Comparison of ENCODE assay signal across 26 cellular contexts in the genomic region with DNA sequence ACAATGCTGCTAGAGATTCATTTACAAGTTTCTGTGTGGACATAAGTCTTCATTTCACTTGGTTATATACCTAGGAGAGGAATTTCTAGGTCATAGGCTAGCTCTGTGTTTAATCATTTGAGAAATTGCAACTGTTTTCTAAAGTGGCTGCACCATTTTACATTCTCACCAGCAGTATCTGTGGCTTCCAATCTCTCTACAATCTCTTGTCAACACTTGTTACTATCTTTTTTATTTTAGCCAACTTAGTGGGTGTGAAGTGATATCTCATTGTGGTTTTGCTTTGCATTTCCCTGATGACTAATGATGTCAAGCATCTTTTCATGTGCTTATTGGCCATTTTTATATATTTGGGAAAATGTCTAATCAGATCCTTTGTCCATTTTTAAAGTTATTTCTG. TPM values are rescaled to one million over a fixed set of nuclear protein-coding genes. Genes with fewer than 3 reads are reported as not detected.
"Had no signal": no experiment of that assay in that cellular context is flagged by ENCODE, and none has a peak within 500 bp of the region (broad histone marks: within the 10 kb centered on the region; RNA-seq: fewer than 3 reads in every experiment).

No MANE protein-coding gene starts in this region.

- H3K36me3 Mint-ChIP-seq: activated naive CD4-positive, alpha-beta T cell treated with anti-CD3 and anti-CD28 coated beads, Interleukin-2, amount 10 ng/mL, durations not matched to agents 7 days and 5 days had no signal

- H3K27ac ChIP-seq: ascending aorta, coronary artery, esophagus squamous epithelium, left lung, prostate gland, tibial artery, WERI-Rb-1 had no signal

- H3K36me3 ChIP-seq: prostate gland, WERI-Rb-1 had no signal

- DNase-seq: activated CD4-positive, alpha-beta T cell treated with anti-CD3 and anti-CD28 coated beads, Interleukin-2, amount 10 ng/mL, durations not matched to agents 7 days and 5 days; activated CD4-positive, CD25-positive, alpha-beta regulatory T cell treated with anti-CD3 and anti-CD28 coated beads, Interleukin-2, amount 50 U/mL, for 72 hours; activated CD8-positive, alpha-beta memory T cell treated with anti-CD3 and anti-CD28 coated beads, Interleukin-2, amount 10 ng/mL, durations not matched to agents 7 days and 5 days; activated CD8-positive, alpha-beta T cell treated with anti-CD3 and anti-CD28 coated beads for 36 hours; activated effector memory CD4-positive, alpha-beta T cell treated with anti-CD3 and anti-CD28 coated beads, Interleukin-2, amount 50 U/mL, for 16 hours; activated naive CD4-positive, alpha-beta T cell treated with anti-CD3 and anti-CD28 coated beads, Interleukin-2, amount 10 ng/mL, durations not matched to agents 7 days and 5 days; activated T-cell treated with anti-CD3 and anti-CD28 coated beads for 4 hours; esophagus squamous epithelium; foreskin melanocyte; immature natural killer cell; kidney glomerular epithelial cell; left lung; midbrain; natural killer cell; stimulated activated CD4-positive, alpha-beta T cell treated with anti-CD3 and anti-CD28 coated beads, Interleukin-1b, Interleukin-23, amount 100 ng/mL, for 48 hours; stimulated activated naive CD8-positive, alpha-beta T cell treated with anti-CD3 and anti-CD28 coated beads, Interleukin-15, amount 100 ng/mL, for 72 hours; T-cell; tibial artery; WERI-Rb-1 had no signal

- H3K27me3 Mint-ChIP-seq: activated CD4-positive, alpha-beta T cell treated with anti-CD3 and anti-CD28 coated beads, Interleukin-2, amount 10 ng/mL, durations not matched to agents 7 days and 5 days; activated CD8-positive, alpha-beta memory T cell treated with anti-CD3 and anti-CD28 coated beads, Interleukin-2, amount 10 ng/mL, durations not matched to agents 7 days and 5 days; activated naive CD4-positive, alpha-beta T cell treated with anti-CD3 and anti-CD28 coated beads, Interleukin-2, amount 10 ng/mL, durations not matched to agents 7 days and 5 days; central memory CD8-positive, alpha-beta T cell; stimulated activated naive CD8-positive, alpha-beta T cell treated with anti-CD3 and anti-CD28 coated beads, Interleukin-15, amount 100 ng/mL, for 72 hours; T-cell had no signal

- H3K27me3 ChIP-seq: ascending aorta, esophagus squamous epithelium, left lung, tibial artery had no signal

- H3K4me1 ChIP-seq: ascending aorta, esophagus squamous epithelium, left lung, prostate gland, tibial artery had no signal

- H3K27ac Mint-ChIP-seq: activated CD4-positive, alpha-beta T cell treated with anti-CD3 and anti-CD28 coated beads, Interleukin-2, amount 10 ng/mL, durations not matched to agents 7 days and 5 days; activated CD8-positive, alpha-beta memory T cell treated with anti-CD3 and anti-CD28 coated beads, Interleukin-2, amount 10 ng/mL, durations not matched to agents 7 days and 5 days; activated CD8-positive, alpha-beta T cell treated with anti-CD3 and anti-CD28 coated beads for 36 hours; activated naive CD4-positive, alpha-beta T cell treated with anti-CD3 and anti-CD28 coated beads, Interleukin-2, amount 10 ng/mL, durations not matched to agents 7 days and 5 days; immature natural killer cell; natural killer cell; stimulated activated naive CD8-positive, alpha-beta T cell treated with anti-CD3 and anti-CD28 coated beads, Interleukin-15, amount 100 ng/mL, for 72 hours; T-cell; T-helper 2 cell treated with Interferon-gamma antibody and Interleukin-4, amounts not matched to agents 5 μg/mL and 100 μg/mL, for 36 hours had no signal

- ATAC-seq: activated CD8-positive, alpha-beta memory T cell treated with anti-CD3 and anti-CD28 coated beads, Interleukin-2, amount 10 ng/mL, durations not matched to agents 7 days and 5 days; activated CD8-positive, alpha-beta T cell treated with anti-CD3 and anti-CD28 coated beads for 36 hours; left lung; natural killer cell; stimulated activated naive CD8-positive, alpha-beta T cell treated with anti-CD3 and anti-CD28 coated beads, Interleukin-15, amount 100 ng/mL, for 72 hours; T-cell had no signal

- H3K4me3 ChIP-seq: ascending aorta, coronary artery, esophagus squamous epithelium, left lung, lung, prostate gland, tibial artery had no signal

- H3K4me1 Mint-ChIP-seq: activated CD4-positive, alpha-beta T cell treated with anti-CD3 and anti-CD28 coated beads, Interleukin-2, amount 10 ng/mL, durations not matched to agents 7 days and 5 days; activated naive CD4-positive, alpha-beta T cell treated with anti-CD3 and anti-CD28 coated beads, Interleukin-2, amount 10 ng/mL, durations not matched to agents 7 days and 5 days; central memory CD8-positive, alpha-beta T cell; T-cell had no signal

- H3K4me3 Mint-ChIP-seq: activated CD4-positive, alpha-beta T cell treated with anti-CD3 and anti-CD28 coated beads, Interleukin-2, amount 10 ng/mL, durations not matched to agents 7 days and 5 days; activated CD8-positive, alpha-beta memory T cell treated with anti-CD3 and anti-CD28 coated beads, Interleukin-2, amount 10 ng/mL, durations not matched to agents 7 days and 5 days; activated CD8-positive, alpha-beta T cell treated with anti-CD3 and anti-CD28 coated beads for 36 hours; activated naive CD4-positive, alpha-beta T cell treated with anti-CD3 and anti-CD28 coated beads, Interleukin-2, amount 10 ng/mL, durations not matched to agents 7 days and 5 days; central memory CD8-positive, alpha-beta T cell; immature natural killer cell; natural killer cell; stimulated activated naive CD8-positive, alpha-beta T cell treated with anti-CD3 and anti-CD28 coated beads, Interleukin-15, amount 100 ng/mL, for 72 hours; T-cell; T-helper 2 cell treated with Interferon-gamma antibody and Interleukin-4, amounts not matched to agents 5 μg/mL and 100 μg/mL, for 36 hours had no signal

RNA-seq across cellular contexts. Expression of gene DRGX, which starts 53.0 kb away (rescaled TPM):
- total RNA-seq: activated CD4-positive, alpha-beta T cell treated with anti-CD3 and anti-CD28 coated beads, Interleukin-2, amount 10 ng/mL, durations not matched to agents 7 days and 5 days; activated CD8-positive, alpha-beta memory T cell treated with anti-CD3 and anti-CD28 coated beads, Interleukin-2, amount 10 ng/mL, durations not matched to agents 7 days and 5 days; activated CD8-positive, alpha-beta T cell treated with anti-CD3 and anti-CD28 coated beads for 36 hours; ascending aorta; esophagus squamous epithelium; lung; natural killer cell; osteocyte; prostate gland; T-cell had no signal
- polyA plus RNA-seq: immature natural killer cell had no signal
